ENCODE assay signal across 15 cellular contexts in the genomic region with DNA sequence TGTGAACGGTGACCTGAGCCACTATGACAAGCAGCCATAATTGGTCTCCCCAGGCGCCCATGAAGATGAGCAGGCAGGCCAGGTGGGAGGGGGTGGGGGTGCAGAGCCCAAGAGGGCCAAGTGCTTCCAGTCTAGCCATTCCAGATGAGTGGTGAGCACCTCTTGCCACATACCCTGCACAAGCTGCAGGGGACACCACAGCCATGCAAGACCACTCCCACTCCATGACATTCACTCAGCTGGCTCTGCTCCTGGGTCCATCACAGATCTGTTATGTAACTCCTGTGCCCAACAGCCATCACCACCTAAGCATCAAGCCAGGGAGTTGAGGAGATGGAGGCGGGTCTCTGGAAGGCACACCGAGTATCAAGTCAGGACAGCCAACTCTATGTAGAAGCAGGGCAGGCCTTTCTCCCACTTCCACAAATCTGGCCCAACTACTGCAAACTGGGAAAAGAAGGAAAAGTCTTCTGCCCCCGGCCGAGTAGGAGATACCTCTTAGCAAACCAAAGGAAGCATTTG. TPM values are rescaled to one million over a fixed set of nuclear protein-coding genes. Genes with fewer than 3 reads are reported as not detected.
DNase-seq lines count a peak whose midpoint lies in the region; ATAC-seq and TF ChIP-seq lines count a peak whose summit lies in the region.
"Had no signal": no experiment of that assay in that cellular context is flagged by ENCODE, and none has a peak within 500 bp of the region (broad histone marks: within the 10 kb centered on the region; RNA-seq: fewer than 3 reads in every experiment).

No MANE protein-coding gene starts in this region.

- ATAC-seq in heart right ventricle (no peak), HG03457 (IDR thresholded peaks at IDR 0.05; ENCODE audit: unreplicated experiment) (no peak)

- H3K27ac ChIP-seq in heart right ventricle (peak overlapping the region in 6 of 10 donors; percentile 5 to 99 (median 90)), right atrium auricular region (peak overlapping the region in 1 of 2 donors; percentile 9), angular gyrus (ENCODE audit: low read depth, low read length) (peak overlapping the region; percentile 63), substantia nigra (ENCODE audit: low read depth, low read length, poor library complexity, severe bottlenecking) (peak overlapping the region; percentile 0)

- H3K4me1 ChIP-seq in heart right ventricle (peaks cover 26 to 94% (median 85%) of the 10 kb centered on the region in 9 donors), right atrium auricular region (peaks cover 0 to 86% of the 10 kb centered on the region in 2 donors)
- H3K4me1 ChIP-seq: Caco-2 had no signal

- H3K9me3 ChIP-seq in heart right ventricle (no peaks in the 10 kb centered on the region), right atrium auricular region (no peaks in the 10 kb centered on the region)
- H3K9me3 ChIP-seq: Caco-2 had no signal

- H3K36me3 ChIP-seq in heart right ventricle, result peaks cover 0 to 16% (median 0%) of the 10 kb centered on the region in 9 donors
- peaks cover 8% of the 10 kb centered on the region for H3K36me3 ChIP-seq in right atrium auricular region

- intact Hi-C loops in heart right ventricle (cut with DNase I), result loop anchor here in 2 of 10 donors (5.0 to 10.0 kb wide), 2 partner anchors 48 to 90 kb away; no protein-coding TSS in a partner anchor

- H3K4me3 ChIP-seq in heart right ventricle, result no peak overlapping the region
- no peak overlapping the region for H3K4me3 ChIP-seq in right atrium auricular region

- 70 to 81% methylated on average over 6 of the region's 6 CpGs for WGBS in heart right ventricle, 2 donors

- TF ChIP-seq CTCF in heart right ventricle (IDR thresholded peaks at IDR 0.05) (no peak), right atrium auricular region (IDR thresholded peaks at IDR 0.05) (no peak)

- DNase-seq in heart right ventricle, result no peak
- no peak for DNase-seq in right atrium auricular region (ENCODE audit: low spot score)
- peak; percentile 20 for DNase-seq in medulla oblongata (ENCODE audit: extremely low spot score)
- peak in 3 of 49 donors; percentile 10 to 32 (median 25) for DNase-seq in substantia nigra (lab: John Stamatoyannopoulos, UW)
- DNase-seq in H4 (ENCODE audit: low spot score), result no peak
- DNase-seq: Caco-2; CD4-positive, alpha-beta T cell; KBM-7; NCI-H1694 treated with DMSO at 0.1 percent for 48 hours; NCI-H510A; NCI-H774; OCI-M1; SIG-M5 had no signal

- H3K27me3 ChIP-seq in heart right ventricle (no peaks in the 10 kb centered on the region), right atrium auricular region (no peaks in the 10 kb centered on the region)

RNA-seq across cellular contexts. Expression of a gene that starts 8.4 kb away (rescaled TPM):
- total RNA-seq in heart right ventricle, result 10 to 100 TPM; 36.2 to 51.6 (median 46.1) TPM
- 10 to 100 TPM; 20.8 to 29.7 TPM for polyA plus RNA-seq in heart right ventricle
- 10 to 100 TPM; 51.2 to 76.1 TPM for total RNA-seq in right atrium auricular region
- total RNA-seq in H4 (2014; rRNA removed; shearing (Covaris generic)), result 46.6 and 62.1 TPM in 2 replicates

RNA-seq across cellular contexts. Expression of a gene that starts 52.9 kb away (rescaled TPM):
- total RNA-seq in heart right ventricle, result 10 to 100 TPM; 64.1 to 88.1 (median 78.6) TPM
- polyA plus RNA-seq in heart right ventricle, result 10 to 100 TPM; 81.6 to 83.4 TPM
- 10 to 100 TPM; 41.8 to 78.8 TPM for total RNA-seq in right atrium auricular region
- 87.4 and 95.4 TPM in 2 replicates for total RNA-seq in H4 (2014; rRNA removed; shearing (Covaris generic))
